9 cellular contexts compared by ENCODE assay signal in the genomic region with DNA sequence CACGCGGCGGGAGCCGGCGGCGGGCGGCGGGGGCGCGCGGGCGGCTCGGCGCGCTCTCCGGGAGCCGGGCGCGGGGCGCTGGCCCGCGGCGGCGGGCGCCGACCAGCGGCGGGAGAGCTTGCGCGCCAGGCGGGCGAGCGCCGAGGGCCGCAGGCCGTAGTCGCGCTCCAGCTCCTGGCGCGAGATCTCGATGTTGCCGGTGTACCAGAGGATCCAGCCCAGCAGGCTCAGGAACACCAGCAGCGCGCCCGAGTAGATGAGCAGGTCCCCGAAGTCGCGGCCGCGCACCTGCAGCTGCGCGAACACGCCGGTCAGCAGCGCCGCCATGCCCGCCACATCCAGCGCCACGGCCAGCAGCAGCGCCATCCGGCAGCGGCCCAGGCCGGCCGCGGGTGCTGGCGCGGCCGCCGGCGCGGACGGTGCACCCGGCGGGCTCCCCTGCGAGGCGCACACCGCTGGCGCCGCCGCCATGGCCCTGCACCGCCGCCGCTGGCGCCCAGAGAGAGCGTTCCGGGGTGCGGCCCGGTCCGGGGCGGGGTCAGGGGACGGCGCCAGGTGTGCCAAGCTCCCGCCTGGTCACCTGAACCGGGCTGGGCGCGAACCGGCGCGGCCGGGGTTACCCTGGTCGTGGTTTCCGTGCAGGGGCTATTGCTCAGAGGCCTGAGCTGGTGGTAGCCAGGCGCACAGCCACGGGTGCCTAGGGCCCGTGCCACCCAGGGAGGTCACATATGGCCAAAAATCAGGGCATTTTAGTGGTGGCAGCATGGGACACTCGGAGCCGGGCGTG. TPM values are rescaled to one million over a fixed set of nuclear protein-coding genes. Genes with fewer than 3 reads are reported as not detected.
DNase-seq lines count a peak whose midpoint lies in the region; ATAC-seq and TF ChIP-seq lines count a peak whose summit lies in the region.
"Had no signal": no experiment of that assay in that cellular context is flagged by ENCODE, and none has a peak within 500 bp of the region (broad histone marks: within the 10 kb centered on the region; RNA-seq: fewer than 3 reads in every experiment).

A gene with protein sequence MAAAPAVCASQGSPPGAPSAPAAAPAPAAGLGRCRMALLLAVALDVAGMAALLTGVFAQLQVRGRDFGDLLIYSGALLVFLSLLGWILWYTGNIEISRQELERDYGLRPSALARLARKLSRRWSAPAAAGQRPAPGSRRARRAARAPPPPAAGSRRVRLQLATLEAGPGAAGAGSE (minus strand): TSS at position 504 of the 787 bp plus-strand sequence. CDS start 33 bp downstream, at position 471.

- H3K4me1 ChIP-seq in GM23338 (ENCODE audit: insufficient read depth) (peaks cover 42% of the 10 kb centered on the region), NT2/D1 (ENCODE audit: insufficient read depth, insufficient read length) (peaks cover 21% of the 10 kb centered on the region), urinary bladder (ENCODE audit: insufficient read depth) (peaks cover 3% of the 10 kb centered on the region)

- H3K27ac Mint-ChIP-seq in GM23338 (peak within 1 kb of the TSS; percentile 98), nephron (peak within 1 kb of the TSS; percentile 92 to 98 (median 98))

- peaks cover 16% of the 10 kb centered on the region for H3K27me3 ChIP-seq in GM23338 (ENCODE audit: insufficient read depth)
- peaks cover 12% of the 10 kb centered on the region for H3K27me3 ChIP-seq in NT2/D1 (ENCODE audit: insufficient read depth, insufficient read length)

- H3K4me3 Mint-ChIP-seq in GM23338 (peak within 1 kb of the TSS; percentile 99), nephron (peak within 1 kb of the TSS; percentile 100)

- H3K79me2 ChIP-seq in GM23338 (replicated peaks; ENCODE audit: insufficient read depth), result peaks cover 33% of the 10 kb centered on the region

- peak within 1 kb of the TSS; percentile 87 for H3K4me2 ChIP-seq in GM23338

- H3K4me3 ChIP-seq in GM23338, result peak within 1 kb of the TSS; percentile 99
- H3K4me3 ChIP-seq in NT2/D1 (ENCODE audit: insufficient read length, low read depth), result peak within 1 kb of the TSS; percentile 97
- H3K4me3 ChIP-seq in fibroblast of villous mesenchyme (ENCODE audit: low read depth, low read length), result peak within 1 kb of the TSS; percentile 98
- H3K4me3 ChIP-seq in urinary bladder (ENCODE audit: low read depth, low read length), result peak within 1 kb of the TSS; percentile 50

- no peaks in the 10 kb centered on the region for H3K9me2 ChIP-seq in GM23338 (ENCODE audit: insufficient read depth)

- TF ChIP-seq CTCF in GM23338 (conservative IDR thresholded peaks at IDR 0.05; ENCODE audit: low read depth in 2 of 2) (no peak; a peak in 1 of 4 replicates), fibroblast of villous mesenchyme (IDR thresholded peaks at IDR 0.05; ENCODE audit: insufficient read depth, low read depth, low read length) (no peak), nephron (IDR thresholded peaks at IDR 0.05; ENCODE audit: unreplicated experiment in 3 of 3) (peak in 1 of 3 experiments; percentile 27)

- DNase-seq in C1 segment of cervical spinal cord (lab: John Stamatoyannopoulos, UW) (peak in 9 of 14 donors; percentile 7 to 62 (median 46)), GM23338 (ENCODE audit: low spot score) (peak; percentile 90), NT2/D1 (ENCODE audit: low read depth, low spot score) (no peak), activated gamma-delta T cell (lab: John Stamatoyannopoulos, UW) (peak; percentile 34), fibroblast of villous mesenchyme (ENCODE audit: low read depth) (peak; percentile 69)

- H3K9me3 Mint-ChIP-seq in GM23338 (peaks cover 5% of the 10 kb centered on the region; the same call in 2 of the 3 replicates), nephron (no peaks in the 10 kb centered on the region)

- H3F3A ChIP-seq in GM23338 (replicated peaks; ENCODE audit: low read depth), result peaks cover 40% of the 10 kb centered on the region

- H2AFZ ChIP-seq in GM23338, result no peak within 1 kb of the TSS

- H3K27ac ChIP-seq in GM23338 (ENCODE audit: low read depth) (peak within 1 kb of the TSS; percentile 1; the same call in 1 of the 2 replicates), urinary bladder (ENCODE audit: low read depth) (peak within 1 kb of the TSS; percentile 90)

- peak within 1 kb of the TSS; percentile 99 for H3K9ac ChIP-seq in NT2/D1 (ENCODE audit: insufficient read length, low read depth)

- H3K27me3 Mint-ChIP-seq in GM23338 (ENCODE audit: insufficient read depth, low read depth, poor library complexity) (peaks cover 46% of the 10 kb centered on the region), nephron (ENCODE audit: low read depth) (peaks cover 6% of the 10 kb centered on the region)

- ATAC-seq in GM23338, result peak; percentile 8
- ATAC-seq in GM21423 (IDR thresholded peaks at IDR 0.05; ENCODE audit: unreplicated experiment), result no peak

- peaks cover 37% of the 10 kb centered on the region for H3K36me3 Mint-ChIP-seq in GM23338 (ENCODE audit: low read depth)
- H3K36me3 Mint-ChIP-seq in nephron (ENCODE audit: low read depth), result peaks cover 22% of the 10 kb centered on the region

- H3K9me3 ChIP-seq in NT2/D1 (ENCODE audit: insufficient read depth, low read length), result no peaks in the 10 kb centered on the region

- WGBS in urinary bladder, result 3% methylated on average over 108 of the region's 108 CpGs

- H3K36me3 ChIP-seq in GM23338 (ENCODE audit: insufficient read depth) (peaks cover 7% of the 10 kb centered on the region; the same call in 1 of the 2 replicates), NT2/D1 (ENCODE audit: insufficient read depth, insufficient read length, low read length) (peaks cover 31% of the 10 kb centered on the region), urinary bladder (ENCODE audit: insufficient read depth) (no peaks in the 10 kb centered on the region)

- H4K20me1 ChIP-seq in GM23338 (replicated peaks; ENCODE audit: insufficient read depth), result peaks cover 35% of the 10 kb centered on the region

- H3K4me1 Mint-ChIP-seq in GM23338 (peaks cover 40% of the 10 kb centered on the region), nephron (peaks cover 42% of the 10 kb centered on the region)

TF ChIP-seq in GM23338, 12 proteins besides CTCF, POLR2A, EP300 and RAD21:
- TF ChIP-seq, protein P1, sequence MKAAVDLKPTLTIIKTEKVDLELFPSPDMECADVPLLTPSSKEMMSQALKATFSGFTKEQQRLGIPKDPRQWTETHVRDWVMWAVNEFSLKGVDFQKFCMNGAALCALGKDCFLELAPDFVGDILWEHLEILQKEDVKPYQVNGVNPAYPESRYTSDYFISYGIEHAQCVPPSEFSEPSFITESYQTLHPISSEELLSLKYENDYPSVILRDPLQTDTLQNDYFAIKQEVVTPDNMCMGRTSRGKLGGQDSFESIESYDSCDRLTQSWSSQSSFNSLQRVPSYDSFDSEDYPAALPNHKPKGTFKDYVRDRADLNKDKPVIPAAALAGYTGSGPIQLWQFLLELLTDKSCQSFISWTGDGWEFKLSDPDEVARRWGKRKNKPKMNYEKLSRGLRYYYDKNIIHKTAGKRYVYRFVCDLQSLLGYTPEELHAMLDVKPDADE (IDR thresholded peaks at IDR 0.05), result no peak
- TF ChIP-seq POLR2AphosphoS5 (IDR thresholded peaks at IDR 0.05; ENCODE audit: low read depth), result peak; percentile 21; the same call in 1 of the 2 replicates

RNA-seq across cellular contexts. Expression of the gene that starts here (rescaled TPM):
- total RNA-seq in GM23338 (2014; rRNA removed; shearing (Covaris generic)), result 4.1 and 7.5 TPM in 2 replicates
- polyA plus RNA-seq in GM23338 (2016; fragmentation: Nextera tagmentation; extraction: Ambion mirVana) (0.55 and 0.59 TPM in 2 replicates), urinary bladder (0.43 TPM)
- total RNA-seq in fibroblast of villous mesenchyme (not detected in 2 replicates), urinary bladder (not detected)
- total RNA-seq: SK-MEL-5 had no signal

Comparison
In these comparisons a context has a peak if more than half of its experiments do, and no peak if none do; other contexts are left out.
1. Peak in DNase-seq and H3K4me3 ChIP-seq in fibroblast of villous mesenchyme; RNA of the gene not detected or under 1 TPM.